In the genomic region with DNA sequence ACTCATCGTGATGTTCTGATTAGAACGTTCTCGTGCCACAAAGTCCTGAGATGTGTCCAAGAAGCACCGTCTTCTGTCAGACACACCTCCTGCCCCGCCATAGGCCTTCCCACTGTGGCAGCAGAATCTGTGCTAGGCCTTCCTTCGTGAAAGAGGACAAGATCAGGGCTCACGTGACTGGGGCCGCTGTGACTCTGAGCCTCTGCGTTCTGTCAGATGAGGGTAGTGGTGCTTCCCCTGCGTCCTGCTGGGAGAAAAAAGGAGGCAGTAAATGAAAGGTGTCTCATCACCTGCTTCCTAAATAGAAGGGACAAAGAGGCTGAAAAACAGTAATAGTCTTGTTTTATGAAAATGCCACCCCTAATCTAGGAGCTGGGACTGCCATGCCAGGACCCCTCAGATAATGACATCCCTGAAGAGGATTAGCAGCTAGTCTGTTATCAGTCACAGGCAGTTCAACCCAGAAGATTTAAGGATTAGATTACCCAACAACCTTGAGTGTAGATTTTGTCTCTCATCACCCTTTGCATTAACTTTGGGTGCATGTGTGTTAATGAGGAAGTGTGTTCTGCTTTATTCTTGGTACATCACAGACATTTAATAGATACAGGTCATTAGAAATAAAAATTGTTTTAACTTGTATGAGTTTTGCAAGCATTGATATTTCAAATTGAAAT, we compare ENCODE assay signal across 14 cellular contexts. TPM values are rescaled to one million over a fixed set of nuclear protein-coding genes. Genes with fewer than 3 reads are reported as not detected.
DNase-seq lines count a peak whose midpoint lies in the region; ATAC-seq and TF ChIP-seq lines count a peak whose summit lies in the region.
"Had no signal": no experiment of that assay in that cellular context is flagged by ENCODE, and none has a peak within 500 bp of the region (broad histone marks: within the 10 kb centered on the region; RNA-seq: fewer than 3 reads in every experiment).

No MANE protein-coding gene starts in this region.

- peak overlapping the region; percentile 81 for H3K27ac Mint-ChIP-seq in activated T-cell treated with anti-CD3 and anti-CD28 coated beads, Interleukin-2, amount 50 U/mL, for 24 hours
- peak overlapping the region; percentile 67 for H3K27ac Mint-ChIP-seq in activated naive CD4-positive, alpha-beta T cell treated with anti-CD3 and anti-CD28 coated beads, Interleukin-2, amount 10 ng/mL, durations not matched to agents 7 days and 5 days

- no peak overlapping the region for H3K4me3 ChIP-seq in osteoblast (ENCODE audit: insufficient read depth, low read length)
- H3K4me3 ChIP-seq: gastroesophageal sphincter had no signal

- peaks cover 71% of the 10 kb centered on the region for H3K4me1 Mint-ChIP-seq in activated T-cell treated with anti-CD3 and anti-CD28 coated beads, Interleukin-2, amount 50 U/mL, for 24 hours (ENCODE audit: low read depth)
- H3K4me1 Mint-ChIP-seq in activated T-cell treated with anti-CD3 and anti-CD28 coated beads, Interleukin-2, amount 50 U/mL, for 4 hours (ENCODE audit: low read depth) = peaks cover 67% of the 10 kb centered on the region
- peaks cover 75% of the 10 kb centered on the region for H3K4me1 Mint-ChIP-seq in activated naive CD4-positive, alpha-beta T cell treated with anti-CD3 and anti-CD28 coated beads, Interleukin-2, amount 10 ng/mL, durations not matched to agents 7 days and 5 days

- peaks cover 83% of the 10 kb centered on the region for H3K79me2 ChIP-seq in osteoblast (ENCODE audit: insufficient read depth, low read length)

- H3K9me3 Mint-ChIP-seq in activated T-cell treated with anti-CD3 and anti-CD28 coated beads, Interleukin-2, amount 50 U/mL, for 24 hours = no peaks in the 10 kb centered on the region
- no peaks in the 10 kb centered on the region for H3K9me3 Mint-ChIP-seq in activated T-cell treated with anti-CD3 and anti-CD28 coated beads, Interleukin-2, amount 50 U/mL, for 4 hours
- no peaks in the 10 kb centered on the region for H3K9me3 Mint-ChIP-seq in activated naive CD4-positive, alpha-beta T cell treated with anti-CD3 and anti-CD28 coated beads, Interleukin-2, amount 10 ng/mL, durations not matched to agents 7 days and 5 days
- H3K9me3 Mint-ChIP-seq: naive B cell had no signal

- no peak for DNase-seq in activated T-cell treated with anti-CD3 and anti-CD28 coated beads, Interleukin-2, amount 50 U/mL, for 24 hours
- DNase-seq in activated T-cell treated with anti-CD3 and anti-CD28 coated beads, Interleukin-2, amount 50 U/mL, for 4 hours = no peak
- DNase-seq in NOMO-1 (lab: John Stamatoyannopoulos, UW; ENCODE audit: unreplicated experiment in 2 of 2) (peak; percentile 57 to 75), osteoblast (ENCODE audit: insufficient read length, low spot score, missing footprints) (peak; percentile 38), nucleus accumbens (lab: John Stamatoyannopoulos, UW) (no peak), foreskin melanocyte (no peak)
- DNase-seq in activated naive CD4-positive, alpha-beta T cell treated with anti-CD3 and anti-CD28 coated beads, Interleukin-2, amount 10 ng/mL, durations not matched to agents 7 days and 5 days = peak; percentile 47
- DNase-seq in stimulated activated CD4-positive, alpha-beta T cell treated with anti-CD3 and anti-CD28 coated beads, Interleukin-15, amount 100 ng/mL, for 24 hours = no peak
- DNase-seq: naive B cell, NCI-H2171 treated with DMSO at 0.1 percent for 48 hours, small intestine had no signal

- CTCF ChIA-PET in activated naive CD4-positive, alpha-beta T cell treated with anti-CD3 and anti-CD28 coated beads, Interleukin-2, amount 10 ng/mL, durations not matched to agents 7 days and 5 days (lab: Charles Lee) = interaction anchor here (0.5 kb wide), 1 partner anchor 23 kb away, joined by 4 read pairs; no protein-coding TSS in a partner anchor

- H3K36me3 Mint-ChIP-seq in activated T-cell treated with anti-CD3 and anti-CD28 coated beads, Interleukin-2, amount 50 U/mL, for 24 hours (ENCODE audit: low read depth) = peaks cover 54% of the 10 kb centered on the region
- peaks cover 10% of the 10 kb centered on the region for H3K36me3 Mint-ChIP-seq in activated T-cell treated with anti-CD3 and anti-CD28 coated beads, Interleukin-2, amount 50 U/mL, for 4 hours (ENCODE audit: insufficient read depth)
- H3K36me3 Mint-ChIP-seq in activated naive CD4-positive, alpha-beta T cell treated with anti-CD3 and anti-CD28 coated beads, Interleukin-2, amount 10 ng/mL, durations not matched to agents 7 days and 5 days = peaks cover 45% of the 10 kb centered on the region
- H3K36me3 Mint-ChIP-seq: naive B cell had no signal

- H3K9me3 ChIP-seq in osteoblast (ENCODE audit: low read depth, low read length) = no peaks in the 10 kb centered on the region
- H3K9me3 ChIP-seq: gastroesophageal sphincter had no signal

- no peak overlapping the region for H3K4me2 ChIP-seq in osteoblast (ENCODE audit: insufficient read depth, low read length)

- no peak overlapping the region for H3K27ac ChIP-seq in osteoblast (ENCODE audit: low read depth, low read length)
- H3K27ac ChIP-seq: gastroesophageal sphincter had no signal

- H4K20me1 ChIP-seq in osteoblast (ENCODE audit: insufficient read depth, low read length) = peaks cover 70% of the 10 kb centered on the region

- H3K36me3 ChIP-seq in osteoblast (ENCODE audit: insufficient read depth, low read length) = peaks cover 8% of the 10 kb centered on the region
- H3K36me3 ChIP-seq: gastroesophageal sphincter had no signal

- no peaks in the 10 kb centered on the region for H3K27me3 ChIP-seq in osteoblast (ENCODE audit: insufficient read depth, low read length)
- H3K27me3 ChIP-seq: gastroesophageal sphincter had no signal

- TF ChIP-seq CTCF in osteoblast (IDR thresholded peaks at IDR 0.05; ENCODE audit: extremely low read depth, low read depth, low read length) = no peak

- no peak overlapping the region for H3K4me3 Mint-ChIP-seq in activated T-cell treated with anti-CD3 and anti-CD28 coated beads, Interleukin-2, amount 50 U/mL, for 24 hours
- no peak overlapping the region for H3K4me3 Mint-ChIP-seq in activated T-cell treated with anti-CD3 and anti-CD28 coated beads, Interleukin-2, amount 50 U/mL, for 4 hours
- H3K4me3 Mint-ChIP-seq in activated naive CD4-positive, alpha-beta T cell treated with anti-CD3 and anti-CD28 coated beads, Interleukin-2, amount 10 ng/mL, durations not matched to agents 7 days and 5 days = no peak overlapping the region

- H3K4me1 ChIP-seq in osteoblast (ENCODE audit: insufficient read depth, low read length) = peaks cover 14% of the 10 kb centered on the region

- no peak for ATAC-seq in activated T-cell treated with anti-CD3 and anti-CD28 coated beads, Interleukin-2, amount 50 U/mL, for 4 hours
- ATAC-seq: gastroesophageal sphincter had no signal

- H2AFZ ChIP-seq in osteoblast (ENCODE audit: low read length) = no peak overlapping the region

- H3K27me3 Mint-ChIP-seq in activated T-cell treated with anti-CD3 and anti-CD28 coated beads, Interleukin-2, amount 50 U/mL, for 24 hours = no peaks in the 10 kb centered on the region
- H3K27me3 Mint-ChIP-seq in activated T-cell treated with anti-CD3 and anti-CD28 coated beads, Interleukin-2, amount 50 U/mL, for 4 hours (ENCODE audit: low read depth) = no peaks in the 10 kb centered on the region
- no peaks in the 10 kb centered on the region for H3K27me3 Mint-ChIP-seq in activated naive CD4-positive, alpha-beta T cell treated with anti-CD3 and anti-CD28 coated beads, Interleukin-2, amount 10 ng/mL, durations not matched to agents 7 days and 5 days
- H3K27me3 Mint-ChIP-seq: naive B cell had no signal

RNA-seq across cellular contexts. Expression of a gene that starts 4.1 kb away (rescaled TPM):
- total RNA-seq in activated T-cell treated with anti-CD3 and anti-CD28 coated beads, Interleukin-2, amount 50 U/mL, for 4 hours = 10 to 100 TPM; 37.2 to 38.5 (median 37.8) TPM
- 41.5 and 53.9 TPM in 2 replicates for total RNA-seq in osteoblast

RNA-seq across cellular contexts. Expression of a gene that starts 34.0 kb away (rescaled TPM):
- 10 to 100 TPM; 87.4 to 95.0 (median 89.3) TPM for total RNA-seq in activated T-cell treated with anti-CD3 and anti-CD28 coated beads, Interleukin-2, amount 50 U/mL, for 4 hours
- total RNA-seq in osteoblast = 99.6 and 115 TPM in 2 replicates

RNA-seq across cellular contexts. Expression of a gene that starts 37.7 kb away (rescaled TPM):
- not detected for total RNA-seq in activated T-cell treated with anti-CD3 and anti-CD28 coated beads, Interleukin-2, amount 50 U/mL, for 4 hours
- not detected in 2 replicates for total RNA-seq in osteoblast
- total RNA-seq: gastroesophageal sphincter, kidney epithelial cell, urinary bladder had no signal

RNA-seq across cellular contexts. Expression of a gene that starts 57.2 kb away (rescaled TPM):
- 10 to 100 TPM; 48.8 to 59.4 (median 56.6) TPM for total RNA-seq in activated T-cell treated with anti-CD3 and anti-CD28 coated beads, Interleukin-2, amount 50 U/mL, for 4 hours
- 21.0 and 23.9 TPM in 2 replicates for total RNA-seq in osteoblast

Comparison
In these comparisons a context has a peak if more than half of its experiments do, and no peak if none do; other contexts are left out.
1. DNase-seq: peak in NOMO-1 (2 of 2), activated naive CD4-positive, alpha-beta T cell treated with anti-CD3 and anti-CD28 coated beads, Interleukin-2, amount 10 ng/mL, durations not matched to agents 7 days and 5 days (single experiment) and osteoblast (single experiment); none in activated T-cell treated with anti-CD3 and anti-CD28 coated beads, Interleukin-2, amount 50 U/mL, for 24 hours (single experiment), activated T-cell treated with anti-CD3 and anti-CD28 coated beads, Interleukin-2, amount 50 U/mL, for 4 hours (single experiment), nucleus accumbens (0 of 56), foreskin melanocyte (single experiment) and stimulated activated CD4-positive, alpha-beta T cell treated with anti-CD3 and anti-CD28 coated beads, Interleukin-15, amount 100 ng/mL, for 24 hours (single experiment).